In genomic region chr13:44155422-44156293, GRCh38 we compare ENCODE assay signal across 8 cellular contexts.
DNase-seq lines count a peak whose midpoint lies in the region; ATAC-seq and TF ChIP-seq lines count a peak whose summit lies in the region.

No MANE protein-coding gene starts in this region.

- H3K36me3 Mint-ChIP-seq in neural progenitor cell: no peaks in the 10 kb centered on the region
- no peaks in the 10 kb centered on the region for H3K36me3 Mint-ChIP-seq in activated CD8-positive, alpha-beta memory T cell treated with anti-CD3 and anti-CD28 coated beads, Interleukin-2, amount 10 ng/mL, durations not matched to agents 7 days and 5 days

- no peaks in the 10 kb centered on the region for H3K9me3 ChIP-seq in neural progenitor cell (ENCODE audit: low read depth)

- no peak overlapping the region for H3K4me2 ChIP-seq in neural progenitor cell

- peaks cover 7% of the 10 kb centered on the region for H3K4me1 ChIP-seq in neural progenitor cell

- DNase-seq in NCI-H2107 treated with DMSO at 0.1 percent for 48 hours (lab: John Stamatoyannopoulos, UW; ENCODE audit: unreplicated experiment) (peak; percentile 40), NCI-H2107 (lab: John Stamatoyannopoulos, UW) (no peak), fibroblast of mammary gland (ENCODE audit: low read depth) (peak; percentile 51), neural progenitor cell (ENCODE audit: low spot score) (peak; percentile 31), NCI-H748 treated with DMSO at 0.1 percent for 48 hours (lab: John Stamatoyannopoulos, UW) (no peak), GM19240 (ENCODE audit: insufficient read length, low spot score) (no peak), NCI-H774 (lab: John Stamatoyannopoulos, UW) (no peak)
- no peak for DNase-seq in activated CD8-positive, alpha-beta memory T cell treated with anti-CD3 and anti-CD28 coated beads, Interleukin-2, amount 10 ng/mL, durations not matched to agents 7 days and 5 days

- no peaks in the 10 kb centered on the region for H3K9me3 Mint-ChIP-seq in neural progenitor cell
- no peaks in the 10 kb centered on the region for H3K9me3 Mint-ChIP-seq in activated CD8-positive, alpha-beta memory T cell treated with anti-CD3 and anti-CD28 coated beads, Interleukin-2, amount 10 ng/mL, durations not matched to agents 7 days and 5 days (ENCODE audit: low read depth)

- H2AFZ ChIP-seq in neural progenitor cell (replicated peaks): peak overlapping the region; percentile 90

- CTCF ChIA-PET in activated CD8-positive, alpha-beta memory T cell treated with anti-CD3 and anti-CD28 coated beads, Interleukin-2, amount 10 ng/mL, durations not matched to agents 7 days and 5 days (lab: Charles Lee): no interaction called here

- H3K27me3 Mint-ChIP-seq in neural progenitor cell (ENCODE audit: insufficient read depth, low read depth): peaks cover 13% of the 10 kb centered on the region
- peaks cover 5% of the 10 kb centered on the region for H3K27me3 Mint-ChIP-seq in activated CD8-positive, alpha-beta memory T cell treated with anti-CD3 and anti-CD28 coated beads, Interleukin-2, amount 10 ng/mL, durations not matched to agents 7 days and 5 days

- peak overlapping the region; percentile 85 for H3K27ac Mint-ChIP-seq in neural progenitor cell
- no peak overlapping the region for H3K27ac Mint-ChIP-seq in activated CD8-positive, alpha-beta memory T cell treated with anti-CD3 and anti-CD28 coated beads, Interleukin-2, amount 10 ng/mL, durations not matched to agents 7 days and 5 days

- H3K36me3 ChIP-seq in neural progenitor cell: no peaks in the 10 kb centered on the region

- TF ChIP-seq CTCF in fibroblast of mammary gland (conservative IDR thresholded peaks at IDR 0.05; ENCODE audit: control insufficient read depth, insufficient read depth, low read depth, low read length) (no peak), neural progenitor cell (IDR thresholded peaks at IDR 0.05) (no peak)

- no peaks in the 10 kb centered on the region for H3F3A ChIP-seq in neural progenitor cell (ENCODE audit: low read depth)

- no peaks in the 10 kb centered on the region for H3K79me2 ChIP-seq in neural progenitor cell (ENCODE audit: low read depth)

- no peaks in the 10 kb centered on the region for H3K27me3 ChIP-seq in neural progenitor cell

- H3K4me3 Mint-ChIP-seq in neural progenitor cell: no peak overlapping the region
- H3K4me3 Mint-ChIP-seq in activated CD8-positive, alpha-beta memory T cell treated with anti-CD3 and anti-CD28 coated beads, Interleukin-2, amount 10 ng/mL, durations not matched to agents 7 days and 5 days: no peak overlapping the region

- H3K4me3 ChIP-seq in fibroblast of mammary gland (ENCODE audit: control insufficient read depth, low read depth, low read length) (no peak overlapping the region), neural progenitor cell (no peak overlapping the region)

- ATAC-seq in activated CD8-positive, alpha-beta memory T cell treated with anti-CD3 and anti-CD28 coated beads, Interleukin-2, amount 10 ng/mL, durations not matched to agents 7 days and 5 days: no peak

- H3K27ac ChIP-seq in neural progenitor cell: no peak overlapping the region

- no peaks in the 10 kb centered on the region for H4K20me1 ChIP-seq in neural progenitor cell (ENCODE audit: low read depth)

- H3K4me1 Mint-ChIP-seq in neural progenitor cell: peaks cover 15% of the 10 kb centered on the region
- H3K4me1 Mint-ChIP-seq in activated CD8-positive, alpha-beta memory T cell treated with anti-CD3 and anti-CD28 coated beads, Interleukin-2, amount 10 ng/mL, durations not matched to agents 7 days and 5 days: no peaks in the 10 kb centered on the region

- no peak overlapping the region for H3K9ac ChIP-seq in neural progenitor cell

Comparison
In these comparisons a context has a peak if more than half of its experiments do, and no peak if none do; other contexts are left out.
1. DNase-seq: peak in NCI-H2107 treated with DMSO at 0.1 percent for 48 hours (single experiment), fibroblast of mammary gland (single experiment) and neural progenitor cell (single experiment); none in NCI-H2107 (single experiment), NCI-H748 treated with DMSO at 0.1 percent for 48 hours (single experiment), GM19240 (single experiment), NCI-H774 (single experiment) and activated CD8-positive, alpha-beta memory T cell treated with anti-CD3 and anti-CD28 coated beads, Interleukin-2, amount 10 ng/mL, durations not matched to agents 7 days and 5 days (single experiment).